Comparison of ENCODE assay signal across 14 cellular contexts in genomic region chr6:5278047-5278446, GRCh38. TPM values are rescaled to one million over a fixed set of nuclear protein-coding genes. Genes with fewer than 3 reads are reported as not detected.
DNase-seq lines count a peak whose midpoint lies in the region; ATAC-seq and TF ChIP-seq lines count a peak whose summit lies in the region.
"Had no signal": no experiment of that assay in that cellular context is flagged by ENCODE, and none has a peak within 500 bp of the region (broad histone marks: within the 10 kb centered on the region; RNA-seq: fewer than 3 reads in every experiment).

No MANE protein-coding gene starts in this region.

- H3K27me3 ChIP-seq in suprapubic skin = no peaks in the 10 kb centered on the region
- H3K27me3 ChIP-seq in sigmoid colon = no peaks in the 10 kb centered on the region
- H3K27me3 ChIP-seq: ascending aorta had no signal

- ATAC-seq in GM18907 (IDR thresholded peaks at IDR 0.05; ENCODE audit: unreplicated experiment) (peak; percentile 72), GM21786 (IDR thresholded peaks at IDR 0.05; ENCODE audit: unreplicated experiment) (peak; percentile 85), HG03460 (IDR thresholded peaks at IDR 0.05; ENCODE audit: unreplicated experiment) (peak; percentile 65), HG02981 (IDR thresholded peaks at IDR 0.05; ENCODE audit: unreplicated experiment) (no peak)
- ATAC-seq: naive thymus-derived CD8-positive, alpha-beta T cell had no signal

- DNase-seq in GM10248 (ENCODE audit: extremely low spot score) = peak; percentile 45
- DNase-seq in posterior cingulate gyrus = no peak
- DNase-seq in suprapubic skin (ENCODE audit: low spot score in 2 of 2) = no peak
- DNase-seq in sigmoid colon = no peak
- DNase-seq: DMS79 treated with DMSO at 0.1 percent for 48 hours; naive thymus-derived CD8-positive, alpha-beta T cell; NCI-H2227 treated with DMSO at 0.1 percent for 48 hours; PC-9 had no signal

- CTCF ChIA-PET in GM10248 (lab: Yijun Ruan, JAX) = interaction anchor here (0.9 to 1.4 kb wide), 2 partner anchors 17 to 26 kb away, joined by 3 to 5 read pairs; no protein-coding TSS in a partner anchor

- H3K27ac ChIP-seq in suprapubic skin (no peak overlapping the region), sigmoid colon (no peak overlapping the region)
- H3K27ac ChIP-seq: ascending aorta, PC-9 had no signal

- no peaks in the 10 kb centered on the region for H3K36me3 ChIP-seq in suprapubic skin
- H3K36me3 ChIP-seq in sigmoid colon = no peaks in the 10 kb centered on the region
- H3K36me3 ChIP-seq: ascending aorta had no signal

- no peak for TF ChIP-seq POLR2A in suprapubic skin (IDR thresholded peaks at IDR 0.05)
- TF ChIP-seq POLR2A in sigmoid colon (IDR thresholded peaks at IDR 0.05) = no peak

- POLR2A ChIA-PET in GM10248 (lab: Yijun Ruan, JAX) = no interaction called here

- no peak overlapping the region for H3K4me3 ChIP-seq in suprapubic skin
- no peak overlapping the region for H3K4me3 ChIP-seq in sigmoid colon
- H3K4me3 ChIP-seq: ascending aorta, PC-9, smooth muscle cell had no signal

- intact Hi-C loops in posterior cingulate gyrus (cut with DNase I) (no loop called here), sigmoid colon (cut with DNase I) (no loop called here)

- WGBS in suprapubic skin = 85% methylated on average over 5 of the region's 5 CpGs
- 85 to 91% methylated on average over 5 of the region's 5 CpGs for WGBS in sigmoid colon, 2 donors

- TF ChIP-seq EP300 in suprapubic skin (IDR thresholded peaks at IDR 0.05) (no peak), sigmoid colon (IDR thresholded peaks at IDR 0.05) (no peak)

- TF ChIP-seq CTCF in GM10248 (IDR thresholded peaks at IDR 0.05; ENCODE audit: control extremely low read depth, extremely low read depth, low read depth, missing control alignments) = no peak
- no peak for TF ChIP-seq CTCF in suprapubic skin (IDR thresholded peaks at IDR 0.05)
- no peak for TF ChIP-seq CTCF in sigmoid colon (IDR thresholded peaks at IDR 0.05)

- H3K4me1 ChIP-seq in suprapubic skin = no peaks in the 10 kb centered on the region
- no peaks in the 10 kb centered on the region for H3K4me1 ChIP-seq in sigmoid colon
- H3K4me1 ChIP-seq: ascending aorta had no signal

- H3K9me3 ChIP-seq in suprapubic skin = no peaks in the 10 kb centered on the region
- H3K9me3 ChIP-seq in sigmoid colon = no peaks in the 10 kb centered on the region
- H3K9me3 ChIP-seq: ascending aorta had no signal

RNA-seq across cellular contexts. Expression of gene FARS2, which starts 16.7 kb away (rescaled TPM):
- 10 to 100 TPM; 15.0 to 22.4 (median 20.1) TPM for total RNA-seq in suprapubic skin
- 10 to 100 TPM; 11.7 to 21.0 (median 14.8) TPM for total RNA-seq in sigmoid colon
- 10 to 100 TPM in 1 of 3 donors, 1 to 10 TPM in 2; 8.1 to 14.4 (median 9.0) TPM for polyA plus RNA-seq in sigmoid colon

RNA-seq across cellular contexts. Expression of gene LYRM4, which starts 17.3 kb away (rescaled TPM):
- total RNA-seq in suprapubic skin = 10 to 100 TPM; 16.1 to 37.5 (median 19.6) TPM
- 10 to 100 TPM; 18.3 to 29.3 (median 25.5) TPM for total RNA-seq in sigmoid colon
- polyA plus RNA-seq in sigmoid colon = 10 to 100 TPM; 11.3 to 22.2 (median 19.5) TPM
